Comparison of ENCODE assay signal across 9 cellular contexts in the genomic region with DNA sequence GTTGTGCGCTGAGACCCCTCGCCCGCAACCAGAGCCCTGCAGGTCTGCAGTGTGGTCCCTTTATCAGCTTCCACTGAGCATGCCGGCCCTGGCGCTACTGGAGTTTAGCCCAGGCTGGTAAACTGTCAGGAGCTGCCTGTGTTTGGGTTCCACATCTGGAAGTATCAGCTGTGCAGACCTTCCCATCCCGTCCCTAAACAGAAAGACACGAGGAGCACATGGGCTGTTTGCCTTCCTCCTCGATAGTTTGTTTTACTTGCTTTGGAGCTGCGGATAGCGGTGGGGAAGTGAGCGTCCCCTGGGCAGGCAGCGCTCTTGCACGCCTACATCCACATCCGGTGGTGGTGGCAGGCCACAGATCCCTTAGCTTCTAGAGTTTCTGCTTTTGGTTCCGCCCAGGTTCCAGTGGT.
DNase-seq lines count a peak whose midpoint lies in the region; ATAC-seq, FAIRE-seq and TF ChIP-seq lines count a peak whose summit lies in the region.
"Had no signal": no experiment of that assay in that cellular context is flagged by ENCODE, and none has a peak within 500 bp of the region (broad histone marks: within the 10 kb centered on the region; RNA-seq: fewer than 3 reads in every experiment).

No MANE protein-coding gene starts in this region.

- H3K4me3 ChIP-seq in coronary artery, result no peak overlapping the region

- ATAC-seq in HG03565 (IDR thresholded peaks at IDR 0.05; ENCODE audit: unreplicated experiment) (peak; percentile 75), HG03571 (IDR thresholded peaks at IDR 0.05; ENCODE audit: unreplicated experiment) (no peak)

- TF ChIP-seq CTCF in coronary artery (IDR thresholded peaks at IDR 0.05), result no peak

- peak; percentile 75 for DNase-seq in Ammon's horn (ENCODE audit: low spot score)
- peak; percentile 34 for DNase-seq in GM19239 (ENCODE audit: insufficient read length, low spot score)
- peak; percentile 43 for DNase-seq in globus pallidus (ENCODE audit: low spot score)
- no peak for DNase-seq in foreskin melanocyte
- DNase-seq in DMS153 treated with DMSO at 0.1 percent for 48 hours (lab: John Stamatoyannopoulos, UW; ENCODE audit: unreplicated experiment), result no peak
- no peak for DNase-seq in coronary artery (ENCODE audit: low spot score)

- H3K27ac ChIP-seq in coronary artery, result peak overlapping the region in 1 of 2 donors; percentile 15
- H3K27ac ChIP-seq: epithelial cell of prostate had no signal

- no peak for FAIRE-seq in GM19239 (lab: Jason Lieb, UNC)

Comparison
In these comparisons a context has a peak if more than half of its experiments do, and no peak if none do; other contexts are left out.
1. DNase-seq: peak in Ammon's horn (single experiment), GM19239 (single experiment) and globus pallidus (single experiment); none in foreskin melanocyte (single experiment), DMS153 treated with DMSO at 0.1 percent for 48 hours (single experiment) and coronary artery (single experiment).